In the genomic region with DNA sequence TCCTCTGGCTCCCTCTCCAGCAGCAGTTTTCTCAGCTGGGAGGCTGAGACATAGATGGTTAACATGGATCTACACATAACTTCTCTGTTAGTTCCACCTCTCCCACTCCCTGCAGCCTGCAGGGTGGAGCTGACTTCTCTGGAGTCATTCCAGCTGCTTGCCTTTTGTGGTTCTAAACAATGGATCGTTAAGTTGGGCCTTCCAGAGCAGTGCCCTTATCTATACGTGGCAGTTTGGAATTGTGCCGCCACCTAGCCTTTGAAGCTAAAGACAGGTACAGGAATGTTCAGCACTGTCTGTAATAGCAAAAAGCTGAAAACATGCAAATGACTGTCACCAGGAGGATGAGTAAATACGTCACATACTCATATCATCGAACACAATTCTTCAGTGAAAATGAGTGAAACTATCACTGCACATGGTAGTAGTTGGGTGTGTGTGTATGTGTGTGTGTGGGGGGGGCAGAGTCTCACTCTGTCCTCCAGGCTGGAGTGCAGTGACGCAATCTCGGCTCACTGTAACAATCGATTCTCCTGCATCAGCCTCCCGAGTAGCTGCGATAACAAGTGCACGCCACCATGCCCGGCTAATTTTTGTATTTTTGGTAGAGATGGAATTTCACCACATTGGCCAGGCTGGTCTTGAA, we compare ENCODE assay signal across 11 cellular contexts. TPM values are rescaled to one million over a fixed set of nuclear protein-coding genes. Genes with fewer than 3 reads are reported as not detected.
DNase-seq lines count a peak whose midpoint lies in the region; ATAC-seq, FAIRE-seq and TF ChIP-seq lines count a peak whose summit lies in the region.
"Had no signal": no experiment of that assay in that cellular context is flagged by ENCODE, and none has a peak within 500 bp of the region (broad histone marks: within the 10 kb centered on the region; RNA-seq: fewer than 3 reads in every experiment).

No MANE protein-coding gene starts in this region.

- H3K27me3 ChIP-seq in H9 (ENCODE audit: insufficient read depth, low read length) (no peaks in the 10 kb centered on the region), K562 (ENCODE audit: control insufficient read depth in 2 of 2, insufficient read depth in 2 of 2, low read length in 2 of 2) (no peaks in the 10 kb centered on the region), smooth muscle cell (ENCODE audit: low read depth) (no peaks in the 10 kb centered on the region)

- FAIRE-seq in K562 (lab: Jason Lieb, UNC) (peak; percentile 89), kidney (lab: Jason Lieb, UNC) (no peak)
- FAIRE-seq: D721Med had no signal

- H3K9ac ChIP-seq in H9 (ENCODE audit: extremely low read depth, insufficient read length, low read length) (no peak overlapping the region), K562 (ENCODE audit: insufficient read depth in 1 of 2, low read depth in 2 of 2, low read length in 2 of 2) (peak overlapping the region in 1 of 2 experiments; percentile 21; a peak in 1 of 4 replicates), kidney (ENCODE audit: low read length in 2 of 2) (no peak overlapping the region), smooth muscle cell (ENCODE audit: low read depth) (no peak overlapping the region)

- TF ChIP-seq POLR2A in K562 (conservative IDR thresholded peaks at IDR 0.05) (no peak), erythroblast (IDR thresholded peaks at IDR 0.05; ENCODE audit: low read length) (no peak)

- no peak overlapping the region for H3K4me3 ChIP-seq in K562
- peak overlapping the region in 1 of 2 donors; percentile 7 for H3K4me3 ChIP-seq in kidney (ENCODE audit: low read length in 2 of 2)
- H3K4me3 ChIP-seq in smooth muscle cell, result no peak overlapping the region

- no CpG with 5 or more reads among the region's 12 CpGs for WGBS in H9 (ENCODE audit: extremely low coverage, insufficient read length, low lambda C conversion rate)
- WGBS in K562 (ENCODE audit: insufficient coverage, low coverage, missing lambda C conversion rate), result 37% methylated on average over 12 of the region's 12 CpGs
- 84% methylated on average over 12 of the region's 12 CpGs for WGBS in smooth muscle cell (ENCODE audit: low lambda C conversion rate)

- H4K5ac ChIP-seq in H9 (ENCODE audit: insufficient read length, low read depth, low read length), result no peak overlapping the region

- H3T11ph ChIP-seq in H9 (ENCODE audit: low read length), result no peak overlapping the region

- POLR2A ChIA-PET in K562 (lab: Yijun Ruan, JAX), result interaction anchor here (0.5 to 2.5 kb wide), 11 partner anchors 11 to 499 kb away, joined by 3 to 13 read pairs (median 4); a partner anchor contains a TSS

- H3K27ac ChIP-seq in 22Rv1 (peak overlapping the region; percentile 84), H9 (ENCODE audit: insufficient read length, low read depth, low read length) (no peak overlapping the region), K562 (ENCODE audit: extremely low read depth, low read depth, low read length) (peak overlapping the region; percentile 31; the same call in 2 of the 3 replicates), kidney (ENCODE audit: low read depth in 2 of 2, low read length in 2 of 2) (peak overlapping the region; percentile 20 to 74), smooth muscle cell (ENCODE audit: low read depth) (no peak overlapping the region)

- no peak overlapping the region for H4K91ac ChIP-seq in H9 (ENCODE audit: insufficient read length, low read depth, low read length)

- TF ChIP-seq CTCF in 22Rv1 (IDR thresholded peaks at IDR 0.05), result peak; percentile 27; the same call in 1 of the 2 replicates
- no peak for TF ChIP-seq CTCF in H9 (conservative IDR thresholded peaks at IDR 0.05)
- no peak for TF ChIP-seq CTCF in K562 (IDR thresholded peaks at IDR 0.05 in 2 of 3, conservative IDR thresholded peaks at IDR 0.05 in 1 of 3; ENCODE audit: insufficient read depth in 2 of 3, low read depth in 1 of 3, low read length in 3 of 3)
- TF ChIP-seq CTCF in kidney (IDR thresholded peaks at IDR 0.05; ENCODE audit: borderline replicate concordance, extremely low read depth, insufficient read depth), result no peak
- no peak for TF ChIP-seq CTCF in smooth muscle cell (IDR thresholded peaks at IDR 0.05; ENCODE audit: borderline replicate concordance, insufficient read depth, poor library complexity, severe bottlenecking)

- no peak overlapping the region for H2BK12ac ChIP-seq in H9 (ENCODE audit: insufficient read length, low read depth, low read length)

- H4K20me1 ChIP-seq in H9 (ENCODE audit: control insufficient read depth, insufficient read depth, insufficient read length) (no peaks in the 10 kb centered on the region), K562 (replicated peaks; ENCODE audit: control insufficient read depth, insufficient read depth, low read length) (no peaks in the 10 kb centered on the region), smooth muscle cell (ENCODE audit: low read depth) (no peaks in the 10 kb centered on the region)

- peaks cover 24 to 26% of the 10 kb centered on the region in 2 experiments for H3K4me1 Mint-ChIP-seq in H9

- H2AK5ac ChIP-seq in H9 (ENCODE audit: insufficient read length, low read length), result no peak overlapping the region

- no peaks in the 10 kb centered on the region for H3K27me3 Mint-ChIP-seq in H9 (ENCODE audit: low read depth)

- no peak overlapping the region for H3K18ac ChIP-seq in H9 (ENCODE audit: insufficient read length, low read depth, low read length)

- intact Hi-C loops in K562 (cut with micrococcal nuclease), result loop anchor here (2.0 kb wide), 1 partner anchor 70 kb away; a partner anchor contains a TSS
- intact Hi-C loops in kidney (cut with DNase I), result no loop called here

- no peaks in the 10 kb centered on the region for H3F3A ChIP-seq in smooth muscle cell (ENCODE audit: low read depth)

- no peak overlapping the region for H3K4ac ChIP-seq in H9 (ENCODE audit: low read depth, low read length)

- H3K4me1 ChIP-seq in H9 (ENCODE audit: insufficient read depth, low read length), result no peaks in the 10 kb centered on the region; the same call in 1 of the 2 replicates
- H3K4me1 ChIP-seq in K562 (replicated peaks in 1 of 2; ENCODE audit: control insufficient read depth in 2 of 2, insufficient read depth in 2 of 2, low read length in 2 of 2), result peaks cover 5 to 12% of the 10 kb centered on the region in 2 experiments; a peak in 4 of 5 replicates
- H3K4me1 ChIP-seq in kidney (ENCODE audit: control insufficient read depth in 1 of 2, insufficient read depth in 1 of 2, low read depth in 1 of 2, low read length in 2 of 2), result peaks cover 11 to 20% of the 10 kb centered on the region in 2 donors
- H3K4me1 ChIP-seq in smooth muscle cell (ENCODE audit: low read depth), result no peaks in the 10 kb centered on the region

- no peaks in the 10 kb centered on the region for H3K23me2 ChIP-seq in H9 (ENCODE audit: insufficient read length, low read depth, low read length, poor library complexity, severe bottlenecking)

- BruUV-seq in K562 (replicated peaks; lab: Mats Ljungman, UMichigan), result no TSS peak

- H3K9me3 Mint-ChIP-seq in H9, result no peaks in the 10 kb centered on the region

- H3K56ac ChIP-seq in H9 (ENCODE audit: insufficient read length, low read depth, low read length), result no peak overlapping the region

- H3K4me2 ChIP-seq in H9 (ENCODE audit: insufficient read depth, insufficient read length, low read length) (no peak overlapping the region), K562 (ENCODE audit: insufficient read depth, low read length) (peak overlapping the region; percentile 45; the same call in 1 of the 2 replicates), smooth muscle cell (no peak overlapping the region)

- H3K36me3 Mint-ChIP-seq in H9 (ENCODE audit: insufficient read depth in 1 of 3, low read depth in 3 of 3), result no peaks in the 10 kb centered on the region

- H2AFZ ChIP-seq in H9 (ENCODE audit: low read length) (no peak overlapping the region), K562 (ENCODE audit: low read depth, low read length) (peak overlapping the region; percentile 63), smooth muscle cell (ENCODE audit: low read depth) (no peak overlapping the region)

- peak; percentile 80 for ATAC-seq in K562
- ATAC-seq in GM21786 (IDR thresholded peaks at IDR 0.05; ENCODE audit: unreplicated experiment), result no peak
- no peak for ATAC-seq in HG03045 (IDR thresholded peaks at IDR 0.05; ENCODE audit: unreplicated experiment)

- in situ Hi-C loops in K562 (cut with MboI), result no loop called here

- no peak; the same call in 1 of the 2 replicates for TF ChIP-seq EP300 in K562 (IDR thresholded peaks at IDR 0.05; ENCODE audit: low read length)

- no peaks in the 10 kb centered on the region for H3K9me3 ChIP-seq in H9 (ENCODE audit: control insufficient read depth, low read depth, low read length)
- no peaks in the 10 kb centered on the region for H3K9me3 ChIP-seq in K562 (replicated peaks; ENCODE audit: control insufficient read depth, insufficient read depth, low read depth, low read length)
- H3K9me3 ChIP-seq in kidney (ENCODE audit: control insufficient read depth in 1 of 2, low read length in 2 of 2), result no peaks in the 10 kb centered on the region
- no peaks in the 10 kb centered on the region for H3K9me3 ChIP-seq in smooth muscle cell (replicated peaks; ENCODE audit: low read depth)

- H3K27ac Mint-ChIP-seq in H9, result peak overlapping the region in 2 of 3 experiments; percentile 81 to 90; a peak in 4 of 7 replicates

- H3K14ac ChIP-seq in H9 (ENCODE audit: insufficient read depth, low read length), result no peak overlapping the region

- H3K9me1 ChIP-seq in K562 (ENCODE audit: control insufficient read depth, insufficient read depth, low read length), result no peaks in the 10 kb centered on the region

- H3K23ac ChIP-seq in H9 (ENCODE audit: insufficient read length, low read depth, low read length), result no peak overlapping the region

- H3K4me3 Mint-ChIP-seq in H9, result no peak overlapping the region

- no peak overlapping the region for H2BK20ac ChIP-seq in H9 (ENCODE audit: low read depth, low read length, poor library complexity, severe bottlenecking)

- H3K79me1 ChIP-seq in H9 (ENCODE audit: insufficient read depth, low read depth, low read length, poor library complexity, severe bottlenecking), result no peaks in the 10 kb centered on the region

- H3K79me2 ChIP-seq in H9 (ENCODE audit: insufficient read depth, low read length), result no peaks in the 10 kb centered on the region
- H3K79me2 ChIP-seq in K562 (ENCODE audit: control insufficient read depth, insufficient read depth, low read length), result no peaks in the 10 kb centered on the region
- H3K79me2 ChIP-seq in smooth muscle cell (ENCODE audit: low read depth), result no peaks in the 10 kb centered on the region

- no peak overlapping the region for H2BK5ac ChIP-seq in H9 (ENCODE audit: insufficient read length, low read length)

- H2BK15ac ChIP-seq in H9 (ENCODE audit: low read depth, low read length), result no peak overlapping the region

- H2BK120ac ChIP-seq in H9 (ENCODE audit: low read depth, low read length, poor library complexity, severe bottlenecking), result no peak overlapping the region

- no peaks in the 10 kb centered on the region for H3K36me3 ChIP-seq in K562 (ENCODE audit: control insufficient read depth, insufficient read depth, low read length)
- H3K36me3 ChIP-seq in kidney (ENCODE audit: control insufficient read depth in 1 of 2, insufficient read depth in 2 of 2, low read length in 2 of 2), result no peaks in the 10 kb centered on the region
- no peaks in the 10 kb centered on the region for H3K36me3 ChIP-seq in smooth muscle cell (ENCODE audit: low read depth)

- DNase-seq in H9 (peak; percentile 59), K562 (ENCODE audit: extremely low read depth in 1 of 4, low spot score in 3 of 4) (peak; percentile 48 to 78 (median 70)), kidney (no peak), smooth muscle cell (lab: John Stamatoyannopoulos, UW; ENCODE audit: unreplicated experiment) (no peak), erythroblast (lab: John Stamatoyannopoulos, UW) (no peak)
- DNase-seq: activated CD4-positive, alpha-beta T cell treated with anti-CD3 and anti-CD28 coated beads, Interleukin-2, amount 50 U/mL, for 4 hours; NCI-H1930 had no signal

- peak in 1 of 2 experiments; percentile 42; a peak in 2 of 4 replicates for TF ChIP-seq RAD21 in K562 (CRISPR knock-in tag; conservative IDR thresholded peaks at IDR 0.05 in 1 of 2, IDR thresholded peaks at IDR 0.05 in 1 of 2)

- no peak overlapping the region for H4K8ac ChIP-seq in H9 (replicated peaks; ENCODE audit: insufficient read length, low read depth, low read length)

- CTCF ChIA-PET in K562 (lab: Yijun Ruan, JAX; ENCODE audit: low intra/inter-chr PET ratio), result no interaction called here

RNA-seq across cellular contexts. Expression of a gene that starts 50.3 kb away (rescaled TPM):
- total RNA-seq in H9 (2021), result 0.61 TPM in 2 replicates
- 0.32 and 1.1 TPM in 2 replicates for total RNA-seq in K562 (2011; cell fraction: chromatin; rRNA removed; ENCODE audit: low replicate concordance)
- 1.7 and 1.8 TPM in 2 replicates for total RNA-seq in K562 (2011; cell fraction: nucleolus; rRNA removed)
- 0.73 TPM in 1 of 2 replicates, not detected in the other for total RNA-seq in K562 (2011; cell fraction: nucleoplasm; rRNA removed)
- total RNA-seq in K562 (2014; rRNA removed), result 0.20 TPM in 1 of 2 replicates, not detected in the other
- 0.76 TPM in 1 of 2 replicates, not detected in the other for total RNA-seq in K562 (2014; rRNA removed; fragmentation: Illumina TruSeq; extraction: Trizol)
- total RNA-seq in K562 (2015; rRNA removed; fragmentation: Illumina TruSeq; extraction: Trizol), result 0.14 TPM in 1 of 2 replicates, not detected in the other
- total RNA-seq in K562 (2021), result 0.33 and 0.36 TPM in 2 replicates
- polyA plus RNA-seq in K562 (2011; rRNA removed), result 0.34 and 0.46 TPM in 2 replicates
- 0.76 TPM in 1 of 2 replicates, not detected in the other for polyA plus RNA-seq in K562 (2011; cell fraction: cytosol; rRNA removed)
- polyA plus RNA-seq in K562 (2011; cell fraction: nucleus; rRNA removed), result 1.1 TPM in 2 replicates
- polyA plus RNA-seq in K562 (2012), result 0.55 and 1.0 TPM in 2 replicates
- polyA plus RNA-seq in K562 (2014; fragmentation: Illumina TruSeq; extraction: Trizol), result not detected in 2 replicates
- polyA plus RNA-seq in K562 (2014; fragmentation: Nextera tagmentation; extraction: Ambion mirVana), result under 1 TPM; 0.07 to 0.21 TPM
- polyA plus RNA-seq in K562 (2014; rRNA removed), result 0.41 and 1.2 TPM in 2 replicates
- 0.53 TPM in 1 of 2 replicates, not detected in the other for polyA minus RNA-seq in K562 (2011; rRNA and poly(A)+ RNA removed)
- polyA minus RNA-seq in K562 (2011; cell fraction: cytosol; rRNA and poly(A)+ RNA removed), result not detected in 2 replicates
- polyA minus RNA-seq in K562 (2011; cell fraction: nucleus; rRNA and poly(A)+ RNA removed), result 0.33 and 1.1 TPM in 2 replicates
- 0.98 TPM for total RNA-seq in kidney
- polyA plus RNA-seq in kidney (ENCODE audit: insufficient read depth, low read depth, low replicate concordance), result 3.2 TPM
- not detected in 2 replicates for total RNA-seq in smooth muscle cell
- not detected in 2 replicates for polyA plus RNA-seq in smooth muscle cell

RNA-seq across cellular contexts. Expression of a gene that starts 58.7 kb away (rescaled TPM):
- total RNA-seq in H9 (2021) (72.8 and 78.8 TPM in 2 replicates), K562 (2014; rRNA removed) (59.5 and 80.5 TPM in 2 replicates), K562 (2014; rRNA removed; fragmentation: Illumina TruSeq; extraction: Trizol) (18.9 and 25.3 TPM in 2 replicates), K562 (2015; rRNA removed; fragmentation: Illumina TruSeq; extraction: Trizol) (82.9 and 85.5 TPM in 2 replicates), K562 (2021) (56.0 and 59.5 TPM in 2 replicates), kidney (377 TPM), smooth muscle cell (50.1 and 51.6 TPM in 2 replicates)
- total RNA-seq in K562 (2011; cell fraction: chromatin; rRNA removed; ENCODE audit: low replicate concordance), result 12.5 and 27.5 TPM in 2 replicates
- 22.3 and 22.9 TPM in 2 replicates for total RNA-seq in K562 (2011; cell fraction: nucleolus; rRNA removed)
- 12.0 and 16.9 TPM in 2 replicates for total RNA-seq in K562 (2011; cell fraction: nucleoplasm; rRNA removed)
- polyA plus RNA-seq in K562 (2011; rRNA removed) (64.7 and 70.7 TPM in 2 replicates), K562 (2014; fragmentation: Illumina TruSeq; extraction: Trizol) (39.4 and 48.0 TPM in 2 replicates), K562 (2014; fragmentation: Nextera tagmentation; extraction: Ambion mirVana) (10 to 100 TPM; 10.6 to 21.7 TPM), K562 (2014; rRNA removed) (83.4 and 90.4 TPM in 2 replicates), kidney (ENCODE audit: insufficient read depth, low read depth, low replicate concordance) (361 TPM), smooth muscle cell (96.2 and 183 TPM in 2 replicates)
- 65.8 and 109 TPM in 2 replicates for polyA plus RNA-seq in K562 (2011; cell fraction: cytosol; rRNA removed)
- polyA plus RNA-seq in K562 (2011; cell fraction: nucleus; rRNA removed), result 41.7 and 43.1 TPM in 2 replicates
- 96.2 and 154 TPM in 2 replicates for polyA plus RNA-seq in K562 (2012)
- polyA minus RNA-seq in K562 (2011; rRNA and poly(A)+ RNA removed), result 14.5 and 26.8 TPM in 2 replicates
- 16.9 and 25.1 TPM in 2 replicates for polyA minus RNA-seq in K562 (2011; cell fraction: cytosol; rRNA and poly(A)+ RNA removed)
- 11.3 and 15.8 TPM in 2 replicates for polyA minus RNA-seq in K562 (2011; cell fraction: nucleus; rRNA and poly(A)+ RNA removed)

Comparison
In these comparisons a context has a peak if more than half of its experiments do, and no peak if none do; other contexts are left out.
1. H3K27ac ChIP-seq: peak in 22Rv1 (single experiment), K562 (single experiment) and kidney (2 of 2); none in H9 (single experiment) and smooth muscle cell (single experiment).
2. DNase-seq: peak in H9 (single experiment) and K562 (4 of 4); none in kidney (single experiment), smooth muscle cell (single experiment) and erythroblast (0 of 2).